In genomic region chr10:43949351-43949750, GRCh38 we compare ENCODE assay signal across 24 cellular contexts.
"Had no signal": no experiment of that assay in that cellular context is flagged by ENCODE, and none has a peak within 500 bp of the region (broad histone marks: within the 10 kb centered on the region; RNA-seq: fewer than 3 reads in every experiment).

No MANE protein-coding gene starts in this region.

- FAIRE-seq: HepG2 had no signal

- DNase-seq: IMR-90, Karpas-422, KG1, MG63, NCI-H1092, NCI-H1105 treated with DMSO at 0.1 percent for 48 hours, NCI-H1417 treated with DMSO at 0.1 percent for 48 hours, NCI-H146, NCI-H1694 treated with DMSO at 0.1 percent for 48 hours, NCI-H1930, NCI-H2081, NCI-H2107, NCI-H226, NCI-H446, NCI-H510A, NCI-H524 treated with DMSO at 0.1 percent for 48 hours, NCI-H69, NCI-H774, PC-3, SHP77 had no signal

- H3K36me3 ChIP-seq: MG63 had no signal

- H3K27me3 ChIP-seq: MG63 had no signal

- H3K27ac ChIP-seq: RWPE1 had no signal

- H3K4me3 ChIP-seq: MG63 had no signal

- ATAC-seq: HepG2, Panc1, PC-3, SK-N-SH treated with all-trans-retinoic acid at 6 μM for 48 hours had no signal
